15 cellular contexts compared by ENCODE assay signal in the genomic region with DNA sequence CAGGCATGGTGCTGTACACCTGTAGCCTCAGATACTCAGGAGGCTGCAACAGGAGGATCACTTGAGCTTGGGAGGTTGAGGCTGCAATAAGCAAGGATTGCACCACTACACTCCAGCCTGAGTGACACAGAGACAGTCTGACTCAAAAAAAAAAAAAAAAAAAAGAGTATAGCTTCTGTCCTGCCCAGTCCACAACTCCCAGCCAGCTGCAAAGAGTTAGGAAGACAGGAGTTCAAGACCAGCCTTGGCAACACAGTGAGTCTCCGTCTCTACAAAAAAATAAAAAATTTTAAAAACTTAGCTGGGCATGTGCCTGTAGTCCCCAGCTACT. TPM values are rescaled to one million over a fixed set of nuclear protein-coding genes. Genes with fewer than 3 reads are reported as not detected.
DNase-seq lines count a peak whose midpoint lies in the region; TF ChIP-seq lines count a peak whose summit lies in the region.
"Had no signal": no experiment of that assay in that cellular context is flagged by ENCODE, and none has a peak within 500 bp of the region (broad histone marks: within the 10 kb centered on the region; RNA-seq: fewer than 3 reads in every experiment).

No MANE protein-coding gene starts in this region.

- H3K9me3 Mint-ChIP-seq in MCF 10A (ENCODE audit: unreplicated experiment), result no peaks in the 10 kb centered on the region

- H3K4me2 ChIP-seq in mammary epithelial cell (ENCODE audit: insufficient read depth, low read depth, low read length) (no peak overlapping the region), osteoblast (ENCODE audit: insufficient read depth, low read length) (peak overlapping the region; percentile 82)

- no peaks in the 10 kb centered on the region for H3K36me3 ChIP-seq in mammary epithelial cell (ENCODE audit: insufficient read depth, low read length)
- peaks cover 7% of the 10 kb centered on the region for H3K36me3 ChIP-seq in osteoblast (ENCODE audit: insufficient read depth, low read length)
- H3K36me3 ChIP-seq in urinary bladder (ENCODE audit: insufficient read depth), result no peaks in the 10 kb centered on the region
- H3K36me3 ChIP-seq in SJCRH30, result no peaks in the 10 kb centered on the region
- H3K36me3 ChIP-seq: HAP-1 had no signal

- no peak overlapping the region for H3K9ac ChIP-seq in mammary epithelial cell (ENCODE audit: insufficient read depth, low read length)

- CTCF ChIA-PET in MCF 10A (lab: Yijun Ruan, JAX), result interaction anchor here (0.6 to 2.0 kb wide), 8 partner anchors 9 to 1798 kb away, joined by 3 to 6 read pairs (median 4); no protein-coding TSS in a partner anchor
- CTCF ChIA-PET in mammary epithelial cell (lab: Charles Lee; ENCODE audit: low non-redundant PET), result interaction anchor here (0.6 kb wide), 2 partner anchors 11 to 236 kb away, joined by 3 to 10 read pairs; no protein-coding TSS in a partner anchor

- dilution Hi-C loops in mammary epithelial cell (cut with HindIII; ENCODE audit: low sequenced_read_pairs), result no loop called here

- no peak overlapping the region for H3K4me3 Mint-ChIP-seq in MCF 10A (ENCODE audit: unreplicated experiment)

- H3K27me3 ChIP-seq in mammary epithelial cell (ENCODE audit: insufficient read depth, low read length) (no peaks in the 10 kb centered on the region), osteoblast (ENCODE audit: insufficient read depth, low read length) (no peaks in the 10 kb centered on the region), SJCRH30 (no peaks in the 10 kb centered on the region)

- H3K27ac ChIP-seq in mammary epithelial cell (ENCODE audit: insufficient read depth, low read depth, low read length) (no peak overlapping the region), epithelial cell of prostate (peak overlapping the region; percentile 69), osteoblast (ENCODE audit: low read depth, low read length) (peak overlapping the region; percentile 96), urinary bladder (ENCODE audit: low read depth) (peak overlapping the region; percentile 86), SJCRH30 (no peak overlapping the region)

- no peak for TF ChIP-seq CTCF in MCF 10A (IDR thresholded peaks at IDR 0.05; ENCODE audit: unreplicated experiment)
- TF ChIP-seq CTCF in mammary epithelial cell (conservative IDR thresholded peaks at IDR 0.05 in 1 of 2, IDR thresholded peaks at IDR 0.05 in 1 of 2; ENCODE audit: extremely low read depth in 1 of 2, insufficient read depth in 1 of 2, low read depth in 1 of 2, low read length in 2 of 2), result no peak
- TF ChIP-seq CTCF in osteoblast (IDR thresholded peaks at IDR 0.05; ENCODE audit: extremely low read depth, low read depth, low read length), result no peak

- no peak overlapping the region for H2AFZ ChIP-seq in mammary epithelial cell (ENCODE audit: low read depth, low read length)
- no peak overlapping the region for H2AFZ ChIP-seq in osteoblast (ENCODE audit: low read length)

- in situ Hi-C loops in mammary epithelial cell (cut with MboI; ENCODE audit: low sequenced_read_pairs in 2 of 2), result no loop called here

- WGBS in mammary epithelial cell (ENCODE audit: low coverage, missing lambda C conversion rate), result 100% methylated on average over 1 of the region's 1 CpG
- 37% methylated on average over 1 of the region's 1 CpG for WGBS in urinary bladder

- H3K4me1 ChIP-seq in mammary epithelial cell (ENCODE audit: insufficient read depth, low read length) (peaks cover 21% of the 10 kb centered on the region), osteoblast (ENCODE audit: insufficient read depth, low read length) (peaks cover 65% of the 10 kb centered on the region), urinary bladder (ENCODE audit: insufficient read depth) (no peaks in the 10 kb centered on the region), SJCRH30 (peaks cover 9% of the 10 kb centered on the region)

- H3K4me3 ChIP-seq in mammary epithelial cell (replicated peaks in 1 of 3; ENCODE audit: insufficient read depth in 1 of 3, low read depth in 2 of 3, low read length in 3 of 3) (no peak overlapping the region), osteoblast (ENCODE audit: insufficient read depth, low read length) (no peak overlapping the region), urinary bladder (ENCODE audit: low read depth, low read length) (no peak overlapping the region), SJCRH30 (no peak overlapping the region)
- H3K4me3 ChIP-seq: HAP-1 had no signal

- peaks cover 6% of the 10 kb centered on the region for H3K4me1 Mint-ChIP-seq in MCF 10A (ENCODE audit: insufficient read depth, unreplicated experiment)

- no peaks in the 10 kb centered on the region for H3K9me3 ChIP-seq in mammary epithelial cell (replicated peaks; ENCODE audit: insufficient read depth, low read length)
- no peaks in the 10 kb centered on the region for H3K9me3 ChIP-seq in osteoblast (ENCODE audit: low read depth, low read length)
- no peaks in the 10 kb centered on the region for H3K9me3 ChIP-seq in SJCRH30 (replicated peaks)

- intact Hi-C loops in MCF 10A (cut with micrococcal nuclease), result no loop called here
- intact Hi-C loops in mammary epithelial cell (cut with micrococcal nuclease), result no loop called here

- DNase-seq in MCF 10A (ENCODE audit: unreplicated experiment), result peak; percentile 53
- DNase-seq in mammary epithelial cell, result no peak
- no peak for DNase-seq in epithelial cell of prostate (ENCODE audit: low read depth, low spot score)
- peak; percentile 26 for DNase-seq in osteoblast (ENCODE audit: insufficient read length, low spot score, missing footprints)
- no peak for DNase-seq in NCI-H1092 treated with DMSO at 0.1 percent for 48 hours (lab: John Stamatoyannopoulos, UW)
- no peak for DNase-seq in SJCRH30
- no peak for DNase-seq in superior temporal gyrus (ENCODE audit: extremely low spot score)
- DNase-seq: NCI-H1048; NCI-H748 treated with DMSO at 0.1 percent for 48 hours; stimulated activated CD4-positive, alpha-beta T cell treated with anti-CD3 and anti-CD28 coated beads, Interleukin-12 subunit alpha, Interleukin-12 subunit beta, amount 100 ng/mL, for 4 hours had no signal

- peak overlapping the region; percentile 91 for H3K27ac Mint-ChIP-seq in MCF 10A (ENCODE audit: low read depth, unreplicated experiment)

- H3K27me3 Mint-ChIP-seq in MCF 10A (ENCODE audit: insufficient read depth, unreplicated experiment), result no peaks in the 10 kb centered on the region

- H3K36me3 Mint-ChIP-seq in MCF 10A (ENCODE audit: insufficient read depth, unreplicated experiment), result peaks cover 10% of the 10 kb centered on the region

- POLR2A ChIA-PET in MCF 10A (lab: Yijun Ruan, JAX), result interaction anchor here (0.8 to 7.6 kb wide), 9 partner anchors 8 to 242 kb away, joined by 3 to 88 read pairs (median 7); partner anchors contain the start of genes DSN1, NDRG3 and RAB5IF

- no peaks in the 10 kb centered on the region for H4K20me1 ChIP-seq in mammary epithelial cell (ENCODE audit: insufficient read depth, low read length)
- H4K20me1 ChIP-seq in osteoblast (ENCODE audit: insufficient read depth, low read length), result no peaks in the 10 kb centered on the region

- H3K79me2 ChIP-seq in mammary epithelial cell (ENCODE audit: insufficient read depth, low read length) (peaks cover 85% of the 10 kb centered on the region), osteoblast (ENCODE audit: insufficient read depth, low read length) (peaks cover 83% of the 10 kb centered on the region)

- BruUV-seq in MCF 10A (replicated peaks; lab: Mats Ljungman, UMichigan) (no TSS peak), mammary epithelial cell (replicated peaks; lab: Mats Ljungman, UMichigan) (no TSS peak)

RNA-seq across cellular contexts. Expression of gene TLDC2, which starts 28.3 kb away (rescaled TPM):
- total RNA-seq in MCF 10A (2022) (not detected in 2 replicates), mammary epithelial cell (not detected), osteoblast (not detected in 2 replicates), urinary bladder (1.6 TPM)
- polyA plus RNA-seq in mammary epithelial cell (not detected), urinary bladder (0.33 TPM)
- not detected for polyA minus RNA-seq in mammary epithelial cell
- total RNA-seq in SJCRH30 (2014; rRNA removed; shearing (Covaris generic)), result 1.8 and 1.9 TPM in 2 replicates
- total RNA-seq: fibroblast of villous mesenchyme; lung microvascular endothelial cell; T-helper 2 cell treated with Interferon-gamma antibody and Interleukin-4, amounts not matched to agents 100 ng/mL and 5 ng/mL, for 36 hours had no signal

Comparison
In these comparisons a context has a peak if more than half of its experiments do, and no peak if none do; other contexts are left out.
1. DNase-seq: peak in MCF 10A (single experiment) and osteoblast (single experiment); none in mammary epithelial cell (single experiment), epithelial cell of prostate (single experiment), NCI-H1092 treated with DMSO at 0.1 percent for 48 hours (single experiment), SJCRH30 (0 of 2) and superior temporal gyrus (single experiment).
2. H3K27ac ChIP-seq: peak in epithelial cell of prostate (single experiment), osteoblast (single experiment) and urinary bladder (single experiment); none in mammary epithelial cell (single experiment) and SJCRH30 (single experiment).